ENCODE assay signal across 17 cellular contexts in genomic region chr11:17766590-17766989, GRCh38. TPM values are rescaled to one million over a fixed set of nuclear protein-coding genes. Genes with fewer than 3 reads are reported as not detected.
A peak's percentile ranks its signal among the peaks of the same experiment; 100 is the strongest.
DNase-seq lines count a peak whose midpoint lies in the region; TF ChIP-seq lines count a peak whose summit lies in the region.
"Had no signal": no experiment of that assay in that cellular context is flagged by ENCODE, and none has a peak within 500 bp of the region (broad histone marks: within the 10 kb centered on the region; RNA-seq: fewer than 3 reads in every experiment).

No MANE protein-coding gene starts in this region.

- H3K4me3 Mint-ChIP-seq in activated CD4-positive, alpha-beta T cell treated with anti-CD3 and anti-CD28 coated beads, Interleukin-2, amount 10 ng/mL, durations not matched to agents 7 days and 5 days, result no peak overlapping the region
- no peak overlapping the region for H3K4me3 Mint-ChIP-seq in T-helper 2 cell treated with Interferon-gamma antibody and Interleukin-4, amounts not matched to agents 5 μg/mL and 100 μg/mL, for 36 hours
- H3K4me3 Mint-ChIP-seq: activated CD8-positive, alpha-beta T cell treated with anti-CD3 and anti-CD28 coated beads, Interleukin-2, amount 10 ng/mL, durations not matched to agents 7 days and 5 days; CD14-positive monocyte had no signal

- no peaks in the 10 kb centered on the region for H3K4me1 Mint-ChIP-seq in activated CD4-positive, alpha-beta T cell treated with anti-CD3 and anti-CD28 coated beads, Interleukin-2, amount 10 ng/mL, durations not matched to agents 7 days and 5 days
- no peaks in the 10 kb centered on the region for H3K4me1 Mint-ChIP-seq in T-helper 2 cell treated with Interferon-gamma antibody and Interleukin-4, amounts not matched to agents 5 μg/mL and 100 μg/mL, for 36 hours (ENCODE audit: low read depth)
- H3K4me1 Mint-ChIP-seq: CD14-positive monocyte had no signal

- CTCF ChIA-PET in activated CD4-positive, alpha-beta T cell treated with anti-CD3 and anti-CD28 coated beads, Interleukin-2, amount 10 ng/mL, durations not matched to agents 7 days and 5 days (lab: Charles Lee), result no interaction called here

- H3K9me3 Mint-ChIP-seq in activated CD4-positive, alpha-beta T cell treated with anti-CD3 and anti-CD28 coated beads, Interleukin-2, amount 10 ng/mL, durations not matched to agents 7 days and 5 days, result no peaks in the 10 kb centered on the region
- no peaks in the 10 kb centered on the region for H3K9me3 Mint-ChIP-seq in T-helper 2 cell treated with Interferon-gamma antibody and Interleukin-4, amounts not matched to agents 5 μg/mL and 100 μg/mL, for 36 hours
- H3K9me3 Mint-ChIP-seq: CD14-positive monocyte had no signal

- intact Hi-C loops in posterior vena cava (cut with DNase I), result no loop called here

- TF ChIP-seq CTCF in GM12864 (IDR thresholded peaks at IDR 0.05; ENCODE audit: low read depth, low read length, missing control alignments) (peak; percentile 11), cardiac fibroblast (IDR thresholded peaks at IDR 0.05; ENCODE audit: low read depth, low read length) (peak; percentile 30)

- POLR2A ChIA-PET in activated CD4-positive, alpha-beta T cell treated with anti-CD3 and anti-CD28 coated beads, Interleukin-2, amount 10 ng/mL, durations not matched to agents 7 days and 5 days (lab: Charles Lee), result no interaction called here

- no peaks in the 10 kb centered on the region for H3K36me3 Mint-ChIP-seq in activated CD4-positive, alpha-beta T cell treated with anti-CD3 and anti-CD28 coated beads, Interleukin-2, amount 10 ng/mL, durations not matched to agents 7 days and 5 days (ENCODE audit: low read depth)
- H3K36me3 Mint-ChIP-seq in T-helper 2 cell treated with Interferon-gamma antibody and Interleukin-4, amounts not matched to agents 5 μg/mL and 100 μg/mL, for 36 hours (ENCODE audit: low read depth), result no peaks in the 10 kb centered on the region
- H3K36me3 Mint-ChIP-seq: CD14-positive monocyte had no signal

- no peak for DNase-seq in GM12864 (ENCODE audit: low read depth)
- DNase-seq in NCI-H69 (lab: John Stamatoyannopoulos, UW), result peak; percentile 44
- DNase-seq in cardiac fibroblast (ENCODE audit: low read depth in 2 of 2), result peak in 1 of 2 donors; percentile 16
- peak; percentile 34 for DNase-seq in posterior vena cava (ENCODE audit: low spot score)
- DNase-seq in stimulated activated CD4-positive, alpha-beta T cell treated with anti-CD3 and anti-CD28 coated beads, Interleukin-4, amount 100 ng/mL, for 24 hours, result no peak
- no peak for DNase-seq in activated CD4-positive, alpha-beta T cell treated with anti-CD3 and anti-CD28 coated beads, Interleukin-2, amount 10 ng/mL, durations not matched to agents 7 days and 5 days
- DNase-seq in T-helper 2 cell treated with Interferon-gamma antibody and Interleukin-4, amounts not matched to agents 5 μg/mL and 100 μg/mL, for 36 hours (ENCODE audit: low spot score), result no peak
- DNase-seq: activated CD8-positive, alpha-beta T cell treated with anti-CD3 and anti-CD28 coated beads, Interleukin-2, amount 10 ng/mL, durations not matched to agents 7 days and 5 days; cerebellar nuclear complex; NCI-H1436; PC-3 had no signal

- H3K27me3 Mint-ChIP-seq in activated CD4-positive, alpha-beta T cell treated with anti-CD3 and anti-CD28 coated beads, Interleukin-2, amount 10 ng/mL, durations not matched to agents 7 days and 5 days, result no peaks in the 10 kb centered on the region
- H3K27me3 Mint-ChIP-seq in T-helper 2 cell treated with Interferon-gamma antibody and Interleukin-4, amounts not matched to agents 5 μg/mL and 100 μg/mL, for 36 hours (ENCODE audit: low read depth), result no peaks in the 10 kb centered on the region

- H3K27ac Mint-ChIP-seq in activated CD4-positive, alpha-beta T cell treated with anti-CD3 and anti-CD28 coated beads, Interleukin-2, amount 10 ng/mL, durations not matched to agents 7 days and 5 days, result no peak overlapping the region
- no peak overlapping the region for H3K27ac Mint-ChIP-seq in T-helper 2 cell treated with Interferon-gamma antibody and Interleukin-4, amounts not matched to agents 5 μg/mL and 100 μg/mL, for 36 hours
- H3K27ac Mint-ChIP-seq: activated CD8-positive, alpha-beta T cell treated with anti-CD3 and anti-CD28 coated beads, Interleukin-2, amount 10 ng/mL, durations not matched to agents 7 days and 5 days; CD14-positive monocyte had no signal

- H3K4me3 ChIP-seq in GM12864 (ENCODE audit: low read depth, low read length) (no peak overlapping the region), cardiac fibroblast (replicated peaks in 1 of 2; ENCODE audit: low read depth in 2 of 2, low read length in 2 of 2) (no peak overlapping the region)
- H3K4me3 ChIP-seq: pancreas, thoracic aorta had no signal

RNA-seq across cellular contexts. Expression of gene KCNC1, which starts 32.0 kb away (rescaled TPM):
- not detected for total RNA-seq in posterior vena cava
- total RNA-seq in activated CD4-positive, alpha-beta T cell treated with anti-CD3 and anti-CD28 coated beads, Interleukin-2, amount 10 ng/mL, durations not matched to agents 7 days and 5 days, result not detected
- total RNA-seq: activated CD8-positive, alpha-beta T cell treated with anti-CD3 and anti-CD28 coated beads, Interleukin-2, amount 10 ng/mL, durations not matched to agents 7 days and 5 days; liver; NCI-H460; PC-3; thoracic aorta had no signal

RNA-seq across cellular contexts. Expression of gene MYOD1, which starts 47.2 kb away (rescaled TPM):
- not detected for total RNA-seq in posterior vena cava
- total RNA-seq in activated CD4-positive, alpha-beta T cell treated with anti-CD3 and anti-CD28 coated beads, Interleukin-2, amount 10 ng/mL, durations not matched to agents 7 days and 5 days, result not detected
- total RNA-seq: activated CD8-positive, alpha-beta T cell treated with anti-CD3 and anti-CD28 coated beads, Interleukin-2, amount 10 ng/mL, durations not matched to agents 7 days and 5 days; frontal cortex; liver; pancreas; PC-3; thoracic aorta had no signal

Comparison
In these comparisons a context has a peak if more than half of its experiments do, and no peak if none do; other contexts are left out.
1. DNase-seq: peak in NCI-H69 (single experiment) and posterior vena cava (single experiment); none in GM12864 (single experiment), stimulated activated CD4-positive, alpha-beta T cell treated with anti-CD3 and anti-CD28 coated beads, Interleukin-4, amount 100 ng/mL, for 24 hours (single experiment), activated CD4-positive, alpha-beta T cell treated with anti-CD3 and anti-CD28 coated beads, Interleukin-2, amount 10 ng/mL, durations not matched to agents 7 days and 5 days (single experiment) and T-helper 2 cell treated with Interferon-gamma antibody and Interleukin-4, amounts not matched to agents 5 μg/mL and 100 μg/mL, for 36 hours (single experiment).